9 cellular contexts compared by ENCODE assay signal in genomic region chr15:73052679-73053397, GRCh38. TPM values are rescaled to one million over a fixed set of nuclear protein-coding genes. Genes with fewer than 3 reads are reported as not detected.
DNase-seq lines count a peak whose midpoint lies in the region; ATAC-seq, FAIRE-seq and TF ChIP-seq lines count a peak whose summit lies in the region.
"Had no signal": no experiment of that assay in that cellular context is flagged by ENCODE, and none has a peak within 500 bp of the region (broad histone marks: within the 10 kb centered on the region; RNA-seq: fewer than 3 reads in every experiment).

No MANE protein-coding gene starts in this region.

- TF ChIP-seq EP300 in HepG2 (IDR thresholded peaks at IDR 0.05; ENCODE audit: low read depth in 2 of 2, low read length in 2 of 2) (no peak), HepG2 (CRISPR knock-in tag; IDR thresholded peaks at IDR 0.05; ENCODE audit: borderline replicate concordance) (no peak)

- 1% methylated on average over 12 of the region's 59 CpGs for WGBS in HepG2 (ENCODE audit: low lambda C conversion rate)

- H3K9ac ChIP-seq in HepG2 (ENCODE audit: insufficient read depth, low read depth, low read length), result peak overlapping the region; percentile 62

- H3K36me3 ChIP-seq in HAP-1 (replicated peaks), result no peaks in the 10 kb centered on the region
- no peaks in the 10 kb centered on the region for H3K36me3 ChIP-seq in HepG2 (replicated peaks in 1 of 2; ENCODE audit: control insufficient read depth in 1 of 2, insufficient read depth in 2 of 2, low read length in 2 of 2)

- no peak for FAIRE-seq in HepG2 (lab: Jason Lieb, UNC)
- FAIRE-seq: colon had no signal

- no TSS peak for BruUV-seq in HepG2 (replicated peaks; lab: Mats Ljungman, UMichigan)

- H3K4me1 ChIP-seq in HAP-1 (peaks cover 12% of the 10 kb centered on the region), HepG2 (ENCODE audit: insufficient read depth, low read length) (peaks cover 14% of the 10 kb centered on the region)

- TF ChIP-seq RAD21 in HepG2 (CRISPR knock-in tag; IDR thresholded peaks at IDR 0.05), result no peak

- peak overlapping the region; percentile 77 to 100 (median 96) for H3K27ac ChIP-seq in dorsolateral prefrontal cortex
- peak overlapping the region; percentile 65 for H3K27ac ChIP-seq in HepG2 (ENCODE audit: extremely low read length, insufficient read depth, low read length)

- POLR2A ChIA-PET in HepG2 (lab: Yijun Ruan, JAX), result no interaction called here

- no peaks in the 10 kb centered on the region for H3K79me2 ChIP-seq in HepG2 (ENCODE audit: insufficient read depth, low read length)

- CTCF ChIA-PET in HepG2 (lab: Yijun Ruan, JAX; ENCODE audit: low intra/inter-chr PET ratio, low total read pairs), result no interaction called here

- no peak overlapping the region for H2AFZ ChIP-seq in HepG2 (ENCODE audit: low read length)

- peak overlapping the region; percentile 41 for H3K4me3 ChIP-seq in HAP-1
- peak overlapping the region; percentile 57 to 92 (median 79) for H3K4me3 ChIP-seq in dorsolateral prefrontal cortex
- H3K4me3 ChIP-seq in HepG2 (replicated peaks in 1 of 3; ENCODE audit: insufficient read depth in 1 of 3, low read depth in 2 of 3, low read length in 3 of 3), result peak overlapping the region; percentile 67 to 81 (median 74)

- in situ Hi-C loops in HAP-1 (cut with MboI; ENCODE audit: low sequenced_read_pairs) (no loop called here), HepG2 (cut with HindIII; ENCODE audit: extremely low pct_ligation_motif_present, low pct_unique_long_range_greater_than_20kb) (no loop called here)

- intact Hi-C loops in dorsolateral prefrontal cortex (cut with DNase I), result loop anchor here (1.0 to 10.0 kb wide), 5 partner anchors 28 to 271 kb away; partner anchors contain the start of gene ADPGK (in 1 of the 2)
- intact Hi-C loops in HepG2 (cut with micrococcal nuclease; ENCODE audit: unreplicated experiment), result loop anchor here (2.0 to 5.0 kb wide), 2 partner anchors 26 to 271 kb away; partner anchors contain the start of gene ADPGK

- ATAC-seq in HepG2 (peak; percentile 60), HG03175 (IDR thresholded peaks at IDR 0.05; ENCODE audit: unreplicated experiment) (no peak)

- H3K9me3 ChIP-seq in HAP-1 (no peaks in the 10 kb centered on the region), HepG2 (ENCODE audit: low read length) (no peaks in the 10 kb centered on the region)

- no peak for TF ChIP-seq POLR2A in HepG2 (IDR thresholded peaks at IDR 0.05; ENCODE audit: insufficient read depth in 1 of 2, low read depth in 2 of 2, low read length in 2 of 2)

- H3K4me2 ChIP-seq in HepG2 (ENCODE audit: low read depth, low read length), result peak overlapping the region; percentile 89

- H3K27me3 ChIP-seq in HAP-1 (ENCODE audit: low read depth), result no peaks in the 10 kb centered on the region; the same call in 1 of the 2 replicates
- no peaks in the 10 kb centered on the region for H3K27me3 ChIP-seq in dorsolateral prefrontal cortex
- peaks cover 0 to 10% of the 10 kb centered on the region in 2 experiments; a peak in 2 of 5 replicates for H3K27me3 ChIP-seq in HepG2 (ENCODE audit: control insufficient read depth in 1 of 2, insufficient read depth in 2 of 2, low read length in 2 of 2)

- DNase-seq in DMS53 (lab: John Stamatoyannopoulos, UW) (peak; percentile 66), HAP-1 (ENCODE audit: low spot score in 2 of 2) (peak; percentile 78 to 89), NCI-H2029 treated with DMSO at 0.1 percent for 48 hours (lab: John Stamatoyannopoulos, UW) (peak; percentile 12), dorsolateral prefrontal cortex (peak; percentile 23 to 66 (median 51)), HepG2 (ENCODE audit: low spot score) (peak; percentile 37)
- DNase-seq in activated CD4-positive, alpha-beta T cell treated with anti-CD3 and anti-CD28 coated beads for 1 hour, result peak; percentile 13
- peak; percentile 24 for DNase-seq in stimulated activated CD4-positive, alpha-beta T cell treated with anti-CD3 and anti-CD28 coated beads, Interleukin-4, amount 100 ng/mL, for 24 hours

- no peaks in the 10 kb centered on the region for H4K20me1 ChIP-seq in HepG2 (ENCODE audit: insufficient read depth, low read length)

- TF ChIP-seq CTCF in dorsolateral prefrontal cortex (IDR thresholded peaks at IDR 0.05 in 54 of 56, conservative IDR thresholded peaks at IDR 0.05 in 2 of 56; ENCODE audit: low read depth in 1 of 56, partially characterized antibody in 56 of 56) (peak in 55 of 56 donors; percentile 6 to 73 (median 57)), HepG2 (CRISPR knock-in tag; IDR thresholded peaks at IDR 0.05) (peak; percentile 33)

TF ChIP-seq in HepG2, 621 proteins besides CTCF, POLR2A, EP300 and RAD21 (continues in another document):
- TF ChIP-seq MXD1 (CRISPR knock-in tag; IDR thresholded peaks at IDR 0.05) (no peak), ZFP90 (CRISPR knock-in tag; IDR thresholded peaks at IDR 0.05; ENCODE audit: borderline replicate concordance) (no peak), ZFP37 (CRISPR knock-in tag; IDR thresholded peaks at IDR 0.05; ENCODE audit: borderline replicate concordance) (no peak), MAFF (IDR thresholded peaks at IDR 0.05; ENCODE audit: low read depth, low read length) (no peak), REXO4 (CRISPR knock-in tag; IDR thresholded peaks at IDR 0.05; ENCODE audit: borderline replicate concordance) (no peak), ZNF30 (CRISPR knock-in tag; IDR thresholded peaks at IDR 0.05) (no peak), NFE2 (CRISPR knock-in tag; IDR thresholded peaks at IDR 0.05) (no peak), ZNF33B (CRISPR knock-in tag; IDR thresholded peaks at IDR 0.05) (no peak), NFE2L1 (CRISPR knock-in tag; IDR thresholded peaks at IDR 0.05; ENCODE audit: borderline replicate concordance) (no peak), TMF1 (CRISPR knock-in tag; IDR thresholded peaks at IDR 0.05; ENCODE audit: low read depth) (no peak), ATM (IDR thresholded peaks at IDR 0.05; ENCODE audit: borderline replicate concordance) (no peak), YEATS2 (CRISPR knock-in tag; IDR thresholded peaks at IDR 0.05; ENCODE audit: borderline replicate concordance) (no peak), KLF11 (CRISPR knock-in tag; IDR thresholded peaks at IDR 0.05) (no peak), ZNF225 (CRISPR knock-in tag; IDR thresholded peaks at IDR 0.05) (no peak), FOXK2 (IDR thresholded peaks at IDR 0.05) (no peak), ZNF629 (CRISPR knock-in tag; conservative IDR thresholded peaks at IDR 0.05) (no peak), TOE1 (CRISPR knock-in tag; IDR thresholded peaks at IDR 0.05) (no peak), RNF219 (CRISPR knock-in tag; IDR thresholded peaks at IDR 0.05) (no peak), SCMH1 (CRISPR knock-in tag; IDR thresholded peaks at IDR 0.05; ENCODE audit: borderline replicate concordance) (no peak), SOX13 (IDR thresholded peaks at IDR 0.05) (no peak), SOX13 (CRISPR knock-in tag; conservative IDR thresholded peaks at IDR 0.05 in 1 of 2, IDR thresholded peaks at IDR 0.05 in 1 of 2) (no peak), ZNF780A (CRISPR knock-in tag; IDR thresholded peaks at IDR 0.05) (no peak), NCOA2 (CRISPR knock-in tag; IDR thresholded peaks at IDR 0.05) (no peak)

RNA-seq across cellular contexts. Expression of gene NEO1, which starts 0.6 kb away (rescaled TPM):
- total RNA-seq in dorsolateral prefrontal cortex (100 to 1,000 TPM in 22 of 120 experiments, 10 to 100 TPM in 98; 53.3 to 164 (median 83.2) TPM), HepG2 (2016; rRNA removed; fragmentation: Illumina TruSeq; extraction: Trizol) (10.0 and 11.0 TPM in 2 replicates)
- 1.2 and 3.5 TPM in 2 replicates for total RNA-seq in HepG2 (2016; cell fraction: cytosol; rRNA removed; fragmentation: Illumina TruSeq; extraction: Trizol; ENCODE audit: low read depth)
- 6.9 and 13.6 TPM in 2 replicates for total RNA-seq in HepG2 (2016; cell fraction: insoluble cytoplasmic fraction; rRNA removed; fragmentation: Illumina TruSeq; extraction: Trizol)
- 6.0 and 6.5 TPM in 2 replicates for total RNA-seq in HepG2 (2016; cell fraction: membrane; rRNA removed; fragmentation: Illumina TruSeq; extraction: Trizol)
- total RNA-seq in HepG2 (2016; cell fraction: nucleus; rRNA removed; fragmentation: Illumina TruSeq; extraction: Trizol), result 19.6 and 20.3 TPM in 2 replicates
- 8.4 and 9.1 TPM in 2 replicates for polyA plus RNA-seq in HepG2 (2011; rRNA removed)
- 9.5 and 9.7 TPM in 2 replicates for polyA plus RNA-seq in HepG2 (2011; cell fraction: cytosol; rRNA removed)
- 8.3 and 9.8 TPM in 2 replicates for polyA plus RNA-seq in HepG2 (2011; cell fraction: nucleus; rRNA removed)
- polyA plus RNA-seq in HepG2 (2012), result 10.0 and 15.1 TPM in 2 replicates
- 0.67 and 1.0 TPM in 2 replicates for polyA plus RNA-seq in HepG2 (2016; cell fraction: cytosol; fragmentation: Illumina TruSeq; extraction: Trizol; ENCODE audit: low read depth)
- 4.7 and 7.6 TPM in 2 replicates for polyA plus RNA-seq in HepG2 (2016; cell fraction: insoluble cytoplasmic fraction; fragmentation: Illumina TruSeq; extraction: Trizol; ENCODE audit: low read depth)
- polyA plus RNA-seq in HepG2 (2016; cell fraction: membrane; fragmentation: Illumina TruSeq; extraction: Trizol; ENCODE audit: low read depth), result 2.4 and 2.6 TPM in 2 replicates
- polyA plus RNA-seq in HepG2 (2016; cell fraction: nucleus; fragmentation: Illumina TruSeq; extraction: Trizol; ENCODE audit: insufficient read depth, low read depth), result 14.1 and 15.2 TPM in 2 replicates
- 17.6 and 22.5 TPM in 2 replicates for polyA minus RNA-seq in HepG2 (2011; rRNA and poly(A)+ RNA removed; ENCODE audit: low replicate concordance)
- 7.7 and 7.9 TPM in 2 replicates for polyA minus RNA-seq in HepG2 (2011; cell fraction: cytosol; rRNA and poly(A)+ RNA removed)
- 14.0 and 27.7 TPM in 2 replicates for polyA minus RNA-seq in HepG2 (2011; cell fraction: nucleus; rRNA and poly(A)+ RNA removed)

Comparison
In these comparisons a context has a peak if more than half of its experiments do, and no peak if none do; other contexts are left out.
1. DNase-seq: peak in every context shown above with its lines; median percentile 84 in HAP-1; 66 in DMS53; 51 in dorsolateral prefrontal cortex; 37 in HepG2; 24 in stimulated activated CD4-positive, alpha-beta T cell treated with anti-CD3 and anti-CD28 coated beads, Interleukin-4, amount 100 ng/mL, for 24 hours; 13 in activated CD4-positive, alpha-beta T cell treated with anti-CD3 and anti-CD28 coated beads for 1 hour; 12 in NCI-H2029 treated with DMSO at 0.1 percent for 48 hours.